ENCODE assay signal across 28 cellular contexts in the genomic region with DNA sequence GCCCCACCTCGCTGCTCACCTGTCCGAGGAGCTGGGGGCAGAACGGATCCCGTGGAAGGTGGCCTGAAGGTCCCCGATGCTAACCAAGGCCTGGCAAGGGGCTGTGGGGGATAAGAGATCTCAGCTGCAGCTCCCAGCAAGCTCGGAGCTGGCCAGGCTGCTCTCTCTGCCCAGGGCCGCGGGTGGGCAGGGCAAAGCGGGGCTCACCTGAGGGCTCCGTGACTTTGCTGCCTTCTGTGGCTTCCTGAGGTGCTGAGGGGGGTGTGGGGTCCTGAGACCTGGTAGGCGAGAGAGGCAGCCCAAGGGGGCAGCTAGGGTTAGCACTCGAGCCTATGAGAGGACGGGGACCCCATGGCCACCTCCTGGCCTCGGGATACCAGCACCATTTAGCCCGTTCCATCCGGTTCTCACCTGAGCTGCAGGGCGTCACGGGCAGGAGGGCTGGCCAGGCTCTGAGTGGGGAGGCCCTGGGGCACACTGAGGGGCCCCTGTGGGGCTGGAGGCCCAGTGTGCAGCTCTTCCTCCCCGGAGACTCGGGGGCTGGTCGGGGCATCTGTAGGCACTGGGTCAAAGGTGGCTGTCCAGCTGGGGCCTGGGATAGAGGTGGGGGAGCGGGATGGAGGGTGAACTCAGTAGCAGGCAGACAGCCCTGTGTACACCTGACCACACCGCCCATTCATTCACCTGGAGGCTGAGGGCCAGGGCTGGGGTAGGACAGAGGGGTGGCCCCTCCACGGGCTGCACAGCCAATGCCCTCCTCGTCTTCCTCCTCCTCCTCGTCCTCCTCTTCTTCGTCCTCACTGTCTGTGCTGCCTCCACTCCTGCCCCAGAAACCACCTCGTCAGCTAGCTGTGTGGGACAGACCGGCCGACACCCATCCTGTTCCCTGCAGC. TPM values are rescaled to one million over a fixed set of nuclear protein-coding genes. Genes with fewer than 3 reads are reported as not detected.
"Had no signal": no experiment of that assay in that cellular context is flagged by ENCODE, and none has a peak within 500 bp of the region (broad histone marks: within the 10 kb centered on the region; RNA-seq: fewer than 3 reads in every experiment).

No MANE protein-coding gene starts in this region.

- H3K9me3 ChIP-seq: heart left ventricle, ovary, prostate gland, tibial artery had no signal

- DNase-seq: activated B cell treated with CpG ODN at 0.5 μM for 24 hours; activated CD4-positive, alpha-beta T cell treated with anti-CD3 and anti-CD28 coated beads for 36 hours; activated CD4-positive, alpha-beta T cell treated with anti-CD3 and anti-CD28 coated beads, Interleukin-2, amount 50 U/mL, for 4 hours; activated CD8-positive, alpha-beta memory T cell treated with anti-CD3 and anti-CD28 coated beads for 24 hours; activated CD8-positive, alpha-beta memory T cell treated with anti-CD3 and anti-CD28 coated beads, Interleukin-2, amount 50 U/mL, for 4 hours; activated effector memory CD4-positive, alpha-beta T cell treated with Interleukin-2 at 50 U/mL for 16 hours; activated naive CD4-positive, alpha-beta T cell treated with anti-CD3 and anti-CD28 coated beads for 36 hours; activated naive CD8-positive, alpha-beta T cell treated with anti-CD3 and anti-CD28 coated beads, Interleukin-2, amount 10 ng/mL, durations not matched to agents 7 days and 5 days; activated T-cell treated with anti-CD3 and anti-CD28 coated beads, Interleukin-2, amount 50 U/mL, for 4 hours; amniotic stem cell; effector CD4-positive, alpha-beta T cell; islet precursor cell; left colon; mesendoderm; naive B cell; ovary; stimulated activated CD4-positive, alpha-beta T cell treated with anti-CD3 and anti-CD28 coated beads, Interleukin-1b, Interleukin-23, amount 100 ng/mL, for 48 hours; substantia nigra; T1000; tibial artery had no signal

- H3K4me1 ChIP-seq: prostate gland, tibial artery had no signal

- FAIRE-seq: bronchial epithelial cell, endometrium had no signal

- H3K4me3 ChIP-seq: heart left ventricle, ovary, prostate gland, tibial artery had no signal

- H3K27ac ChIP-seq: heart left ventricle, ovary, prostate gland, tibial artery had no signal

- ATAC-seq: activated CD4-positive, alpha-beta T cell treated with anti-CD3 and anti-CD28 coated beads for 36 hours; activated T-cell treated with anti-CD3 and anti-CD28 coated beads, Interleukin-2, amount 50 U/mL, for 4 hours; heart left ventricle; left colon had no signal

- H3K36me3 ChIP-seq: ovary had no signal

- H3K27me3 ChIP-seq: heart left ventricle, ovary, tibial artery had no signal

RNA-seq across cellular contexts. Expression of a gene that starts 22.3 kb away (rescaled TPM):
- total RNA-seq: activated B cell treated with CpG ODN at 0.5 μM for 24 hours; activated CD4-positive, alpha-beta T cell treated with anti-CD3 and anti-CD28 coated beads for 36 hours; activated naive CD4-positive, alpha-beta T cell treated with anti-CD3 and anti-CD28 coated beads for 36 hours; activated naive CD8-positive, alpha-beta T cell treated with anti-CD3 and anti-CD28 coated beads, Interleukin-2, amount 10 ng/mL, durations not matched to agents 7 days and 5 days had no signal

RNA-seq across cellular contexts. Expression of a gene that starts 51.5 kb away (rescaled TPM):
- total RNA-seq: activated B cell treated with CpG ODN at 0.5 μM for 24 hours; activated naive CD4-positive, alpha-beta T cell treated with anti-CD3 and anti-CD28 coated beads for 36 hours; activated T-cell treated with anti-CD3 and anti-CD28 coated beads, Interleukin-2, amount 50 U/mL, for 4 hours; mucosa of gallbladder; skeletal muscle tissue; T-helper 1 cell treated with Interleukin-12 subunit alpha and Interleukin-12 subunit beta and Interleukin-4 antibody, amounts not matched to agents 30 ng/mL and 1 ng/mL, for 36 hours; ureter had no signal
- polyA plus RNA-seq: heart left ventricle, ovary had no signal
